ENCODE assay signal across 31 cellular contexts in the genomic region with DNA sequence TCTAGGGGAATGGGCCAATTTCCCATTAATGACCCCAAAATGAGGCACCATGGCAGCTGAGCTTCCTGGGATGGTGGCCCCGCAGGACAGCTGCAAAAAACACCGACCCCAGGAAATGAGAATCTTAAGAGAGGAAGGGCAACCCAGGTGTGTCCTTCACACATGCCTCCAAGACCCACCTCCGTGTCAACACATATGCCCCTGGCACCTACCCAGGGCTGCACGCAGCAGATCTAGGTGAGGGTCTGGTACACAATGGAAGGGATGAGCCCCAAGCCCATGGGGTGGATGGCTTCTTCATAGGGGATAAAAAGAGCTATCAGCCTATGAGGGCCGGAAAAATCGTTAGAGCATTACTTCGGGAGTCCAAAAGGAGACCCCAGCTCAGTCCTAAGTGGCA. TPM values are rescaled to one million over a fixed set of nuclear protein-coding genes. Genes with fewer than 3 reads are reported as not detected.
"Had no signal": no experiment of that assay in that cellular context is flagged by ENCODE, and none has a peak within 500 bp of the region (broad histone marks: within the 10 kb centered on the region; RNA-seq: fewer than 3 reads in every experiment).

No MANE protein-coding gene starts in this region.

- FAIRE-seq: endothelial cell of umbilical vein, urothelium cell line had no signal

- ATAC-seq: activated CD8-positive, alpha-beta T cell treated with anti-CD3 and anti-CD28 coated beads for 36 hours; activated naive CD4-positive, alpha-beta T cell treated with anti-CD3 and anti-CD28 coated beads, Interleukin-2, amount 50 U/mL, for 72 hours; activated T-cell treated with anti-CD3 and anti-CD28 coated beads, Interleukin-2, amount 50 U/mL, for 72 hours; effector memory CD8-positive, alpha-beta T cell; mucosa of descending colon; natural killer cell treated with Interleukin-12 subunit alpha and Interleukin-12 subunit beta and Interleukin-15 and Interleukin-18, amount 100 ng/mL, for 72 hours; sciatic nerve; stimulated activated memory B cell treated with anti-CD40 and anti-IgM and Interleukin-4, amounts not matched to agents 10 μg/mL and 1 μg/mL and 100 μg/mL, for 72 hours; stimulated activated naive CD8-positive, alpha-beta T cell treated with anti-CD3 and anti-CD28 coated beads, Interleukin-15, amount 100 ng/mL, for 72 hours had no signal

- H3K27ac ChIP-seq: left lung had no signal

- DNase-seq: activated CD4-positive, alpha-beta T cell treated with anti-CD3 and anti-CD28 coated beads, Interleukin-2, amount 50 U/mL, for 1 hour; activated CD8-positive, alpha-beta T cell treated with anti-CD3 and anti-CD28 coated beads for 36 hours; activated naive CD4-positive, alpha-beta T cell; activated T-cell treated with anti-CD3 and anti-CD28 coated beads, Interleukin-2, amount 50 U/mL, for 72 hours; anterior cingulate cortex; effector memory CD8-positive, alpha-beta T cell; head of caudate nucleus; kidney glomerular epithelial cell; left lung; mucosa of descending colon; stimulated activated CD4-positive, alpha-beta T cell treated with anti-CD3 and anti-CD28 coated beads, Interleukin-1b, Interleukin-23, amount 100 ng/mL, for 48 hours; stimulated activated CD4-positive, alpha-beta T cell treated with anti-CD3 and anti-CD28 coated beads, Interleukin-4, amount 100 ng/mL, for 4 hours; stimulated activated CD8-positive, alpha-beta memory T cell treated with anti-CD3 and anti-CD28 coated beads, Interleukin-4, amount 100 ng/mL, for 48 hours; stimulated activated naive CD8-positive, alpha-beta T cell treated with anti-CD3 and anti-CD28 coated beads, Interleukin-15, amount 100 ng/mL, for 72 hours; SW 1271; T1000 had no signal

- H3K4me3 ChIP-seq: coronary artery, dorsolateral prefrontal cortex, left lung, mucosa of descending colon, skin epidermis, tibial nerve had no signal

- H3K27me3 ChIP-seq: dorsolateral prefrontal cortex, left lung, tibial nerve had no signal

- H3K9me3 ChIP-seq: left lung, mucosa of descending colon, tibial nerve had no signal

RNA-seq across cellular contexts. Expression of gene PI16, which starts 22.0 kb away (rescaled TPM):
- total RNA-seq: activated CD8-positive, alpha-beta T cell treated with anti-CD3 and anti-CD28 coated beads for 36 hours; endothelial cell of umbilical vein; fibroblast of lung; lung microvascular endothelial cell; myocyte; natural killer cell treated with Interleukin-12 subunit alpha and Interleukin-12 subunit beta and Interleukin-15 and Interleukin-18, amount 100 ng/mL, for 72 hours; osteocyte had no signal

RNA-seq across cellular contexts. Expression of gene FGD2, which starts 28.9 kb away (rescaled TPM):
- total RNA-seq: endothelial cell of umbilical vein, fibroblast of lung, fibroblast of villous mesenchyme, lung microvascular endothelial cell, myocyte, osteocyte had no signal
- polyA plus RNA-seq: endothelial cell of umbilical vein, fibroblast of lung had no signal
